Comparison of ENCODE assay signal across 12 cellular contexts in the genomic region with DNA sequence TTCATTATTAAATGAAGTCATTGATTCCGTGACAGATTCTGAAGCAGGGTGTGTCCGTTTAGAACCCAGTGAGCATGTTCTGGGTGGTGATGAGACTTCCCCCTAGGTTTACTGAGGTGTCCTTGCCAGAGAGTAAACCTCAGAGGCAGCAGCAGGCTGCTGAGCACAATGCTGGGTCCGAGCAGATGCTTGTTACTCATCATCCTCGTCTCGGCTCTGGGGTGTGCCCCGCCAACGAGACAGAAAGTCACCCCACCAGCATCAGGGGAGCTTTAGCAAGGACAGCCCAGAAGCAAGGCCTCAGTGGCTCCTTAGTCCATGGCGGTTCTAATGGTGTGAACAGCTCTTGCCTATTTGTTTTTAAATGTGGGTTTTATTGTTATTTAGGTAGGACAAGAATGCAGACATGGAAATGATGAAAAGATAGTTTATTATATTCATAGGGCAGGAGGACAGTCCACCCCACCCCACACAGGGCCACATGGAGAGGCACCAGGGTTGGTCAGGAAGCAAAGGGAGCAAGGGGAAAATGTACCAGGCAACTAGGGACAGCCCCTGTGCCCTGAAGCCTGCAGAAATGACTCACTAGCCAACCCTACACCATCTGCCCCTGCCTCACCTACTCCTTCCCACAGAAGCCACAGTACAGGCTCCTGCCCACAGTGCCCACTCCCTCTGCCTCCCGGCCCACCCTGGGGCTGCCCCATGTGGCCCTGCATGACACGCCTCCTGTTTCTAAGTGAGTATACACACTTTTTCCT. TPM values are rescaled to one million over a fixed set of nuclear protein-coding genes. Genes with fewer than 3 reads are reported as not detected.
DNase-seq lines count a peak whose midpoint lies in the region; ATAC-seq, FAIRE-seq and TF ChIP-seq lines count a peak whose summit lies in the region.
"Not testable (repeated sequence)": the region's sequence is repeated elsewhere in the genome, so short reads cannot be mapped to it uniquely, and the experiment has no call there.
"Had no signal": no experiment of that assay in that cellular context is flagged by ENCODE, and none has a peak within 500 bp of the region (broad histone marks: within the 10 kb centered on the region; RNA-seq: fewer than 3 reads in every experiment).

No MANE protein-coding gene starts in this region.

- H3K27me3 Mint-ChIP-seq in activated CD4-positive, alpha-beta memory T cell treated with anti-CD3 and anti-CD28 coated beads for 36 hours; type B pancreatic cell: not testable (repeated sequence)

- CTCF ChIA-PET in activated CD4-positive, alpha-beta memory T cell treated with anti-CD3 and anti-CD28 coated beads for 36 hours (lab: Charles Lee); GM12878 (lab: Yijun Ruan, JAX): not testable (repeated sequence)

- in situ Hi-C loops in GM12878 (cut with MboI), result not testable (repeated sequence)

- H4K20me1 ChIP-seq in GM12878 (ENCODE audit: control insufficient read depth, insufficient read depth), result not testable (repeated sequence)

- not testable (repeated sequence) for TF ChIP-seq CTCF in GM12878 (IDR thresholded peaks at IDR 0.05 in 2 of 3, conservative IDR thresholded peaks at IDR 0.05 in 1 of 3; ENCODE audit: control insufficient read depth in 2 of 3, extremely low read depth in 1 of 3, insufficient read depth in 1 of 3, low read depth in 3 of 3, low read length in 3 of 3); type B pancreatic cell (conservative IDR thresholded peaks at IDR 0.05)

- BruUV-seq in GM12878 (replicated peaks; lab: Mats Ljungman, UMichigan), result not testable (repeated sequence)

- DNase-seq in activated CD4-positive, alpha-beta memory T cell treated with anti-CD3 and anti-CD28 coated beads for 36 hours, result peak; percentile 41
- DNase-seq in GM12878 (ENCODE audit: low read depth, low spot score), result not testable (repeated sequence)
- DNase-seq in sciatic nerve (ENCODE audit: low spot score) (peak; percentile 45), type B pancreatic cell (ENCODE audit: extremely low spot score, unreplicated experiment) (peak; percentile 15)

- H3K79me2 ChIP-seq in GM12878 (ENCODE audit: control insufficient read depth, insufficient read depth, low read length), result not testable (repeated sequence)

- ATAC-seq in GM18873 (IDR thresholded peaks at IDR 0.05; ENCODE audit: low FRiP score, unreplicated experiment) (peak; percentile 88), GM21529 (IDR thresholded peaks at IDR 0.05; ENCODE audit: unreplicated experiment) (peak; percentile 86), HG02938 (IDR thresholded peaks at IDR 0.05; ENCODE audit: unreplicated experiment) (peak; percentile 55), HG03442 (IDR thresholded peaks at IDR 0.05; ENCODE audit: unreplicated experiment) (peak; percentile 92), GM12878 (peak; percentile 95)
- not testable (repeated sequence) for ATAC-seq in sciatic nerve

- FAIRE-seq in GM12878 (lab: Jason Lieb, UNC), result not testable (repeated sequence)

- TF ChIP-seq POLR2A in GM12878 (IDR thresholded peaks at IDR 0.05; ENCODE audit: low read depth, low read length), result not testable (repeated sequence)

- no CpG with 5 or more reads among the region's 10 CpGs for WGBS in GM12878 (ENCODE audit: insufficient coverage, insufficient replicate concordance, low lambda C conversion rate, missing lambda C conversion rate)

- not testable (repeated sequence) for H3K36me3 Mint-ChIP-seq in activated CD4-positive, alpha-beta memory T cell treated with anti-CD3 and anti-CD28 coated beads for 36 hours; type B pancreatic cell

- H3K4me1 Mint-ChIP-seq in activated CD4-positive, alpha-beta memory T cell treated with anti-CD3 and anti-CD28 coated beads for 36 hours (ENCODE audit: low read depth); type B pancreatic cell (ENCODE audit: unreplicated experiment): not testable (repeated sequence)

- not testable (repeated sequence) for H3K9ac ChIP-seq in GM12878 (ENCODE audit: control insufficient read depth, insufficient read depth, low read length)

- not testable (repeated sequence) for H3K27ac Mint-ChIP-seq in activated CD4-positive, alpha-beta memory T cell treated with anti-CD3 and anti-CD28 coated beads for 36 hours; type B pancreatic cell

- POLR2A ChIA-PET in activated CD4-positive, alpha-beta memory T cell treated with anti-CD3 and anti-CD28 coated beads for 36 hours (lab: Charles Lee); GM12878 (lab: Charles Lee): not testable (repeated sequence)

- RAD21 ChIA-PET in GM12878 (lab: Charles Lee; ENCODE audit: unreplicated experiment), result not testable (repeated sequence)

- H3K4me3 ChIP-seq in GM12878, result not testable (repeated sequence)

- not testable (repeated sequence) for H3K36me3 ChIP-seq in GM12878 (ENCODE audit: control insufficient read depth in 2 of 2, insufficient read depth in 2 of 2, low read length in 1 of 2)

- H3K4me3 Mint-ChIP-seq in activated CD4-positive, alpha-beta memory T cell treated with anti-CD3 and anti-CD28 coated beads for 36 hours; type B pancreatic cell: not testable (repeated sequence)

- not testable (repeated sequence) for H3K9me3 ChIP-seq in GM12878 (replicated peaks; ENCODE audit: control insufficient read depth, insufficient read depth, low read length)

- TF ChIP-seq EP300 in GM12878 (IDR thresholded peaks at IDR 0.05; ENCODE audit: borderline replicate concordance in 1 of 2, control insufficient read depth in 1 of 2, low read depth in 2 of 2, low read length in 2 of 2), result not testable (repeated sequence)

- intact Hi-C loops in activated CD4-positive, alpha-beta memory T cell treated with anti-CD3 and anti-CD28 coated beads for 36 hours (cut with micrococcal nuclease); GM12878 (cut with micrococcal nuclease; ENCODE audit: unreplicated experiment); sciatic nerve (cut with DNase I): not testable (repeated sequence)

- not testable (repeated sequence) for H2AFZ ChIP-seq in GM12878 (ENCODE audit: control insufficient read depth, low read depth, low read length)

- not testable (repeated sequence) for TF ChIP-seq RAD21 in GM12878 (IDR thresholded peaks at IDR 0.05; ENCODE audit: insufficient read depth, low read depth, low read length)

- not testable (repeated sequence) for H3K27ac ChIP-seq in GM12878 (ENCODE audit: control insufficient read depth, insufficient read depth)

- not testable (repeated sequence) for H3K4me1 ChIP-seq in GM12878 (ENCODE audit: control insufficient read depth, insufficient read depth, low read length)

- H3K9me3 Mint-ChIP-seq in activated CD4-positive, alpha-beta memory T cell treated with anti-CD3 and anti-CD28 coated beads for 36 hours; type B pancreatic cell: not testable (repeated sequence)

- H3K27me3 ChIP-seq in GM12878 (replicated peaks in 1 of 2; ENCODE audit: control insufficient read depth in 2 of 2, insufficient read depth in 2 of 2, low read length in 1 of 2), result not testable (repeated sequence)

- not testable (repeated sequence) for H3K4me2 ChIP-seq in GM12878 (ENCODE audit: control insufficient read depth, insufficient read depth)

- SMC1A ChIA-PET in GM12878 (lab: Charles Lee; ENCODE audit: uncharacterized antibody, unreplicated experiment), result not testable (repeated sequence)

TF ChIP-seq in GM12878, 131 proteins besides CTCF, POLR2A, EP300 and RAD21:
- TF ChIP-seq NR2F1 (conservative IDR thresholded peaks at IDR 0.05), result 0 out of 2 replicates have a peak, but pooled peaks have one; percentile 22
- 0 out of 4 replicates have a peak, but pooled peaks of 1 of the 2 experiments have one; percentile 26 for TF ChIP-seq IKZF2 (IDR thresholded peaks at IDR 0.05)
- 0 out of 2 replicates have a peak, but pooled peaks have one; percentile 28 for TF ChIP-seq DPF2 (IDR thresholded peaks at IDR 0.05)

RNA-seq across cellular contexts. Expression of gene CFC1, which starts 10.5 kb away (rescaled TPM):
- not detected for total RNA-seq in activated CD4-positive, alpha-beta memory T cell treated with anti-CD3 and anti-CD28 coated beads for 36 hours
- not detected in 2 replicates for total RNA-seq in GM12878 (2013; cell fraction: nucleolus; rRNA removed)
- total RNA-seq in GM12878 (2014; rRNA removed) (not detected in 2 replicates), GM12878 (2014; rRNA removed; fragmentation: Illumina TruSeq; extraction: Trizol) (not detected in 2 replicates), GM12878 (2021) (not detected in 2 replicates), sciatic nerve (not detected), type B pancreatic cell (ENCODE audit: low replicate concordance) (25.5 and 27.1 TPM in 2 replicates)
- not detected for polyA plus RNA-seq in GM12878 (2011; ENCODE audit: low read depth)
- polyA plus RNA-seq in GM12878 (2011; rRNA removed) (not detected in 2 replicates), GM12878 (2014; fragmentation: Illumina TruSeq; extraction: Trizol) (not detected in 2 replicates), GM12878 (2014; fragmentation: Nextera tagmentation; extraction: Ambion mirVana) (not detected), GM12878 (2014; rRNA removed) (not detected in 2 replicates), GM12878 (2016; fragmentation: Nextera tagmentation; extraction: Ambion mirVana) (not detected)
- polyA plus RNA-seq in GM12878 (2011; cell fraction: cytosol; rRNA removed), result not detected in 2 replicates
- not detected in 2 replicates for polyA plus RNA-seq in GM12878 (2011; cell fraction: nucleus; rRNA removed)
- polyA plus RNA-seq in GM12878 (2012), result not detected in 2 replicates
- polyA minus RNA-seq in GM12878 (2011; rRNA and poly(A)+ RNA removed), result not detected in 2 replicates
- polyA minus RNA-seq in GM12878 (2011; cell fraction: cytosol; rRNA and poly(A)+ RNA removed), result not detected in 2 replicates
- not detected in 2 replicates for polyA minus RNA-seq in GM12878 (2011; cell fraction: nucleus; rRNA and poly(A)+ RNA removed)
- total RNA-seq: Calu3, mononuclear cell, Right ventricle myocardium superior had no signal

RNA-seq across cellular contexts. Expression of gene POTEJ, which starts 22.4 kb away (rescaled TPM):
- total RNA-seq in activated CD4-positive, alpha-beta memory T cell treated with anti-CD3 and anti-CD28 coated beads for 36 hours, result not detected
- not detected in 2 replicates for total RNA-seq in GM12878 (2013; cell fraction: nucleolus; rRNA removed)
- not detected in 2 replicates for total RNA-seq in GM12878 (2014; rRNA removed)
- total RNA-seq in GM12878 (2014; rRNA removed; fragmentation: Illumina TruSeq; extraction: Trizol), result not detected in 2 replicates
- not detected in 2 replicates for total RNA-seq in GM12878 (2021)
- not detected for polyA plus RNA-seq in GM12878 (2011; ENCODE audit: low read depth)
- polyA plus RNA-seq in GM12878 (2011; rRNA removed), result not detected in 2 replicates
- not detected in 2 replicates for polyA plus RNA-seq in GM12878 (2011; cell fraction: cytosol; rRNA removed)
- polyA plus RNA-seq in GM12878 (2011; cell fraction: nucleus; rRNA removed), result not detected in 2 replicates
- not detected in 2 replicates for polyA plus RNA-seq in GM12878 (2012)
- not detected in 2 replicates for polyA plus RNA-seq in GM12878 (2014; fragmentation: Illumina TruSeq; extraction: Trizol)
- polyA plus RNA-seq in GM12878 (2014; fragmentation: Nextera tagmentation; extraction: Ambion mirVana), result not detected
- polyA plus RNA-seq in GM12878 (2014; rRNA removed), result not detected in 2 replicates
- polyA plus RNA-seq in GM12878 (2016; fragmentation: Nextera tagmentation; extraction: Ambion mirVana), result not detected
- polyA minus RNA-seq in GM12878 (2011; rRNA and poly(A)+ RNA removed), result not detected in 2 replicates
- polyA minus RNA-seq in GM12878 (2011; cell fraction: cytosol; rRNA and poly(A)+ RNA removed), result not detected in 2 replicates
- polyA minus RNA-seq in GM12878 (2011; cell fraction: nucleus; rRNA and poly(A)+ RNA removed), result not detected in 2 replicates
- not detected for total RNA-seq in sciatic nerve
- not detected in 2 replicates for total RNA-seq in type B pancreatic cell (ENCODE audit: low replicate concordance)
- total RNA-seq: Calu3, gastroesophageal sphincter, mononuclear cell, Right ventricle myocardium superior had no signal

Comparison
In these comparisons a context has a peak if more than half of its experiments do, and no peak if none do; other contexts are left out.
1. RNA of gene CFC1, which starts 10.5 kb away (total RNA-seq): 25.5 to 27.1 TPM in type B pancreatic cell; not detected in activated CD4-positive, alpha-beta memory T cell treated with anti-CD3 and anti-CD28 coated beads for 36 hours, not detected in GM12878 and not detected in sciatic nerve (single experiment); every median in the first group is over 10 times any median in the second.